In the genomic region with DNA sequence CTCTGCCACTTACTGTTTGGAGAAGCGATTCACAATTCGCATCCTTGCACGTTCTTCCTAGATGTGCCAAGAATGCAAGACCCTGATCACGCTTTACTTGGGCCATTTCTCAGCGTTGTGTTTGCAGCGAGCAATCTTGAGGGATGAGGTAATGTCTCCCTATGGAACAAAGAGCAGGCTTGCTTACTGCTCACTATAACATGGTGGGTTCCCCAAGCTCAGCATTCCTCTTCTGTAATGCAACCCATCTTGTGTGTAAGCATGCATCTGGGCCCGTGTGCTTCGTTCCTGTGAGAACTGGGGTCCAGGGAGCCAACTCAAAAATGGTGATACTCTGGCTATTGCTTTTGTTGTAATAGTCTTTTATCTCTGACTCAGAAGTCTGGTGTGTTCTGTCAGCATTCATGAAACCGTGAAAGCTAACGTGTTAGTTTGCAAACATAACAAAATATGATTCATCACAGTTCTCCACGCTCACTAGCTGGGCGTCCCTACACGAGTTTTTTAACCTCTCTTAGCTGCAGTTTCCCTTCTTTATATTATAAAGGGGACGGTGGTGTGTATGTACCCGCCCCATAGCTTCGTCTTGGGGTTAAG, we compare ENCODE assay signal across 8 cellular contexts.
DNase-seq lines count a peak whose midpoint lies in the region; ATAC-seq lines count a peak whose summit lies in the region.

No MANE protein-coding gene starts in this region.

- peak; percentile 0 for ATAC-seq in GM21737 (IDR thresholded peaks at IDR 0.05; ENCODE audit: unreplicated experiment)

- DNase-seq in NCI-H510A treated with DMSO at 0.1 percent for 48 hours (lab: John Stamatoyannopoulos, UW) (peak; percentile 81), NCI-H510A (lab: John Stamatoyannopoulos, UW) (no peak), LoVo (ENCODE audit: low spot score) (peak; percentile 47), hepatic stellate cell (ENCODE audit: low spot score) (peak; percentile 78), skeletal muscle cell (ENCODE audit: low read depth) (peak; percentile 91), GDM1 (lab: John Stamatoyannopoulos, UW) (no peak)
- peak; percentile 26 for DNase-seq in activated T-helper 9 cell treated with anti-CD3 and anti-CD28 coated beads, Interleukin-2, amount 50 U/mL, for 16 hours (ENCODE audit: low read depth)

- H3K4me3 ChIP-seq in skeletal muscle cell (ENCODE audit: low read depth, low read length), result peak overlapping the region; percentile 75

Comparison
In these comparisons a context has a peak if more than half of its experiments do, and no peak if none do; other contexts are left out.
1. DNase-seq: peak in NCI-H510A treated with DMSO at 0.1 percent for 48 hours (single experiment), LoVo (single experiment), activated T-helper 9 cell treated with anti-CD3 and anti-CD28 coated beads, Interleukin-2, amount 50 U/mL, for 16 hours (single experiment), hepatic stellate cell (single experiment) and skeletal muscle cell (single experiment); none in NCI-H510A (single experiment) and GDM1 (single experiment).